ENCODE assay signal across 9 cellular contexts in the genomic region with DNA sequence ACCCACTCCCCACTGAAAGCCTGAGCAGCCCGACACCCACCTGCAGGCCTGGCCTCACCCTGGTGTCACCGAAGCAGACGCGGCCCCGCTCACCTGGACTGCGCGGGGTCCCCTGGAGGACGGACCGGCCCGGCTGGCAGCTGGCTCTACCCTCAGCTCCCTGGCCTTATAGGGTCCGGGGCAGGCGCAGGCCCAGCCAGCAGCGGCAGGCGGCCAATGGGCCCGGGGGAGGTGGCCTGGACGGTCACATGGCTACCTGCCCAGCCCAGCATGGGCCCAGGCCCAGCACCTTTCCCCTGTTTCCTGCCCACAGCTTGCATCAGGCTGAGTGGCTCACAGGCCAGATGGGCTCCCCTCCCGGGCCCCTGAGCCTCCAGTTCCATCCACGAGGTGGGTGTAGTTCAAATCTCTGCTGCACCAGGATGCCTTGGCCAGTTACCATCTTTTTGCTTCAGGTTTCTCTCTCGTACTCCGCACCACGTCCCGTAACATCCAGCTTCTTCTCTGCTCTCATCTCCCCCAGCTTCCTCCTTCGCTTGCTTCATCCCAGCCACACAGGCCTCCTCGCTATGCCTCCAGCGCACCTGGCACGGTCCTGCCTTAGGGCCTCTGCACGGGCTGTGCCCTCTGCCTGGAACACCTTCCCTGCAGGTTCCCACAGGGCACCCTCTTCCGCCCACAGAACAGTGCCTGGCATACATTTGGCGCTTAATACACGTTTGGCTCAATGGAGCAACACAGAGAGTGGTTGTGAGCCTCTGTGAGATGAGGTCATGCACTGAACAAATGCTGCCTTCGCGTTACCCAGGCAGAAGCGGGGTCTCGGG. TPM values are rescaled to one million over a fixed set of nuclear protein-coding genes. Genes with fewer than 3 reads are reported as not detected.
A peak's percentile ranks its signal among the peaks of the same experiment; 100 is the strongest.
DNase-seq lines count a peak whose midpoint lies in the region; ATAC-seq, FAIRE-seq and TF ChIP-seq lines count a peak whose summit lies in the region.
"Had no signal": no experiment of that assay in that cellular context is flagged by ENCODE, and none has a peak within 500 bp of the region (broad histone marks: within the 10 kb centered on the region; RNA-seq: fewer than 3 reads in every experiment).

A gene with protein sequence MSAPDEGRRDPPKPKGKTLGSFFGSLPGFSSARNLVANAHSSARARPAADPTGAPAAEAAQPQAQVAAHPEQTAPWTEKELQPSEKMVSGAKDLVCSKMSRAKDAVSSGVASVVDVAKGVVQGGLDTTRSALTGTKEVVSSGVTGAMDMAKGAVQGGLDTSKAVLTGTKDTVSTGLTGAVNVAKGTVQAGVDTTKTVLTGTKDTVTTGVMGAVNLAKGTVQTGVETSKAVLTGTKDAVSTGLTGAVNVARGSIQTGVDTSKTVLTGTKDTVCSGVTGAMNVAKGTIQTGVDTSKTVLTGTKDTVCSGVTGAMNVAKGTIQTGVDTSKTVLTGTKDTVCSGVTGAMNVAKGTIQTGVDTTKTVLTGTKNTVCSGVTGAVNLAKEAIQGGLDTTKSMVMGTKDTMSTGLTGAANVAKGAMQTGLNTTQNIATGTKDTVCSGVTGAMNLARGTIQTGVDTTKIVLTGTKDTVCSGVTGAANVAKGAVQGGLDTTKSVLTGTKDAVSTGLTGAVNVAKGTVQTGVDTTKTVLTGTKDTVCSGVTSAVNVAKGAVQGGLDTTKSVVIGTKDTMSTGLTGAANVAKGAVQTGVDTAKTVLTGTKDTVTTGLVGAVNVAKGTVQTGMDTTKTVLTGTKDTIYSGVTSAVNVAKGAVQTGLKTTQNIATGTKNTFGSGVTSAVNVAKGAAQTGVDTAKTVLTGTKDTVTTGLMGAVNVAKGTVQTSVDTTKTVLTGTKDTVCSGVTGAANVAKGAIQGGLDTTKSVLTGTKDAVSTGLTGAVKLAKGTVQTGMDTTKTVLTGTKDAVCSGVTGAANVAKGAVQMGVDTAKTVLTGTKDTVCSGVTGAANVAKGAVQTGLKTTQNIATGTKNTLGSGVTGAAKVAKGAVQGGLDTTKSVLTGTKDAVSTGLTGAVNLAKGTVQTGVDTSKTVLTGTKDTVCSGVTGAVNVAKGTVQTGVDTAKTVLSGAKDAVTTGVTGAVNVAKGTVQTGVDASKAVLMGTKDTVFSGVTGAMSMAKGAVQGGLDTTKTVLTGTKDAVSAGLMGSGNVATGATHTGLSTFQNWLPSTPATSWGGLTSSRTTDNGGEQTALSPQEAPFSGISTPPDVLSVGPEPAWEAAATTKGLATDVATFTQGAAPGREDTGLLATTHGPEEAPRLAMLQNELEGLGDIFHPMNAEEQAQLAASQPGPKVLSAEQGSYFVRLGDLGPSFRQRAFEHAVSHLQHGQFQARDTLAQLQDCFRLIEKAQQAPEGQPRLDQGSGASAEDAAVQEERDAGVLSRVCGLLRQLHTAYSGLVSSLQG (N-terminal part only) (minus strand): TSS at position 142 of the 827 bp plus-strand sequence. CDS start 214 bp downstream, outside the sequence.

- TF ChIP-seq CTCF in K562 (IDR thresholded peaks at IDR 0.05 in 2 of 3, conservative IDR thresholded peaks at IDR 0.05 in 1 of 3; ENCODE audit: insufficient read depth in 2 of 3, low read depth in 1 of 3, low read length in 3 of 3) = no peak

- H3K4me3 ChIP-seq in K562 = no peak within 1 kb of the TSS
- peak within 1 kb of the TSS; percentile 75 for H3K4me3 ChIP-seq in rectal smooth muscle tissue (ENCODE audit: low read length)

- H2AFZ ChIP-seq in K562 (ENCODE audit: low read depth, low read length) = no peak within 1 kb of the TSS

- TF ChIP-seq POLR2A in K562 (conservative IDR thresholded peaks at IDR 0.05) = no peak

- H3K4me1 ChIP-seq in K562 (replicated peaks in 1 of 2; ENCODE audit: control insufficient read depth in 2 of 2, insufficient read depth in 2 of 2, low read length in 2 of 2) (peaks cover 0 to 30% of the 10 kb centered on the region in 2 experiments; a peak in 2 of 5 replicates), rectal smooth muscle tissue (ENCODE audit: control insufficient read depth, insufficient read depth, low read length) (peaks cover 17% of the 10 kb centered on the region)

- no TSS peak for BruUV-seq in K562 (replicated peaks; lab: Mats Ljungman, UMichigan)

- H3K9me3 ChIP-seq in K562 (replicated peaks; ENCODE audit: control insufficient read depth, insufficient read depth, low read depth, low read length) = no peaks in the 10 kb centered on the region

- H3K4me2 ChIP-seq in K562 (ENCODE audit: insufficient read depth, low read length) = no peak within 1 kb of the TSS

- TF ChIP-seq RAD21 in K562 (CRISPR knock-in tag; conservative IDR thresholded peaks at IDR 0.05 in 1 of 2, IDR thresholded peaks at IDR 0.05 in 1 of 2) = no peak

- CTCF ChIA-PET in K562 (lab: Yijun Ruan, JAX; ENCODE audit: low intra/inter-chr PET ratio) = no interaction called here

- no peak within 1 kb of the TSS for H3K27ac ChIP-seq in K562 (ENCODE audit: extremely low read depth, low read depth, low read length)
- H3K27ac ChIP-seq in rectal smooth muscle tissue (ENCODE audit: low read depth, low read length) = peak within 1 kb of the TSS; percentile 99

- POLR2A ChIA-PET in K562 (lab: Yijun Ruan, JAX) = interaction anchor here (0.6 to 1.2 kb wide), 4 partner anchors 9 to 341 kb away, joined by 3 to 4 read pairs (median 3); a partner anchor contains a TSS

- H3K9ac ChIP-seq in K562 (ENCODE audit: insufficient read depth in 1 of 2, low read depth in 2 of 2, low read length in 2 of 2) = peak within 1 kb of the TSS in 1 of 2 experiments; percentile 61; a peak in 2 of 4 replicates
- peak within 1 kb of the TSS; percentile 92 for H3K9ac ChIP-seq in rectal smooth muscle tissue (ENCODE audit: low read length)

- in situ Hi-C loops in K562 (cut with MboI) = loop anchor here (5.0 kb wide), 1 partner anchor 246 kb away; no protein-coding TSS in a partner anchor

- 0 out of 2 replicates have a peak, but pooled peaks cover 3% of the 10 kb centered on the region for H4K20me1 ChIP-seq in K562 (replicated peaks; ENCODE audit: control insufficient read depth, insufficient read depth, low read length)

- peak; percentile 63 for ATAC-seq in K562
- peak; percentile 84 for ATAC-seq in left ventricle myocardium superior
- no peak for ATAC-seq in HG03039 (IDR thresholded peaks at IDR 0.05; ENCODE audit: unreplicated experiment)
- no peak for ATAC-seq in GM21390 (IDR thresholded peaks at IDR 0.05; ENCODE audit: unreplicated experiment)
- ATAC-seq in HG02678 (IDR thresholded peaks at IDR 0.05; ENCODE audit: unreplicated experiment) = no peak

- intact Hi-C loops in K562 (cut with micrococcal nuclease) (no loop called here), left ventricle myocardium superior (cut with micrococcal nuclease) (no loop called here)

- H3K79me2 ChIP-seq in K562 (ENCODE audit: control insufficient read depth, insufficient read depth, low read length) = no peaks in the 10 kb centered on the region

- TF ChIP-seq EP300 in K562 (IDR thresholded peaks at IDR 0.05; ENCODE audit: low read length) = no peak

- FAIRE-seq in K562 (lab: Jason Lieb, UNC) = no peak

- H3K27me3 ChIP-seq in K562 (ENCODE audit: control insufficient read depth in 2 of 2, insufficient read depth in 2 of 2, low read length in 2 of 2) = peaks cover 4 to 16% of the 10 kb centered on the region in 2 experiments; a peak in 3 of 5 replicates
- no peaks in the 10 kb centered on the region for H3K27me3 ChIP-seq in rectal smooth muscle tissue (ENCODE audit: control insufficient read depth, insufficient read depth, low read length)

- H3K36me3 ChIP-seq in K562 (ENCODE audit: control insufficient read depth, insufficient read depth, low read length) = no peaks in the 10 kb centered on the region
- H3K36me3 ChIP-seq in rectal smooth muscle tissue (ENCODE audit: control insufficient read depth, insufficient read depth, low read length) = no peaks in the 10 kb centered on the region

- DNase-seq in H4 (ENCODE audit: low spot score) = peak; percentile 69
- DNase-seq in K562 (ENCODE audit: extremely low read depth in 1 of 4, low spot score in 3 of 4) = no peak
- peak; percentile 92 for DNase-seq in left ventricle myocardium superior
- no peak for DNase-seq in OCI-M1 (lab: John Stamatoyannopoulos, UW)
- DNase-seq: stimulated activated CD4-positive, alpha-beta T cell treated with anti-CD3 and anti-CD28 coated beads, Interleukin-12 subunit alpha, Interleukin-12 subunit beta, amount 100 ng/mL, for 4 hours had no signal

- 48% methylated on average over 22 of the region's 34 CpGs for WGBS in K562 (ENCODE audit: insufficient coverage, low coverage, missing lambda C conversion rate)

- H3K9me1 ChIP-seq in K562 (ENCODE audit: control insufficient read depth, insufficient read depth, low read length) = no peaks in the 10 kb centered on the region

TF ChIP-seq in K562, 482 proteins besides CTCF, POLR2A, EP300 and RAD21 (continues in another document):
- TF ChIP-seq EHMT2 (IDR thresholded peaks at IDR 0.05) (no peak), BHLHE40 (IDR thresholded peaks at IDR 0.05; ENCODE audit: low read length) (no peak)

RNA-seq across cellular contexts. Expression of the gene that starts here (rescaled TPM):
- 0.75 and 1.4 TPM in 2 replicates for total RNA-seq in H4 (2014; rRNA removed; shearing (Covaris generic))
- 1.0 and 3.0 TPM in 2 replicates for total RNA-seq in K562 (2011; cell fraction: chromatin; rRNA removed; ENCODE audit: low replicate concordance)
- total RNA-seq in K562 (2011; cell fraction: nucleolus; rRNA removed) = 0.92 and 1.2 TPM in 2 replicates
- total RNA-seq in K562 (2011; cell fraction: nucleoplasm; rRNA removed) = 0.53 and 0.81 TPM in 2 replicates
- 0.08 and 0.14 TPM in 2 replicates for total RNA-seq in K562 (2014; rRNA removed)
- 0.04 TPM in 1 of 2 replicates, not detected in the other for total RNA-seq in K562 (2014; rRNA removed; fragmentation: Illumina TruSeq; extraction: Trizol)
- 0.04 TPM in 1 of 2 replicates, not detected in the other for total RNA-seq in K562 (2015; rRNA removed; fragmentation: Illumina TruSeq; extraction: Trizol)
- total RNA-seq in K562 (2021) = 0.09 TPM in 2 replicates
- polyA plus RNA-seq in K562 (2011; rRNA removed) = 0.06 and 0.12 TPM in 2 replicates
- 0.06 and 0.15 TPM in 2 replicates for polyA plus RNA-seq in K562 (2011; cell fraction: cytosol; rRNA removed)
- 0.41 and 0.92 TPM in 2 replicates for polyA plus RNA-seq in K562 (2011; cell fraction: nucleus; rRNA removed)
- polyA plus RNA-seq in K562 (2012) = 0.10 and 0.17 TPM in 2 replicates
- polyA plus RNA-seq in K562 (2014; fragmentation: Illumina TruSeq; extraction: Trizol) = 0.04 and 0.08 TPM in 2 replicates
- not detected for polyA plus RNA-seq in K562 (2014; fragmentation: Nextera tagmentation; extraction: Ambion mirVana)
- polyA plus RNA-seq in K562 (2014; rRNA removed) = 0.07 and 0.16 TPM in 2 replicates
- 0.07 TPM in 1 of 2 replicates, not detected in the other for polyA minus RNA-seq in K562 (2011; rRNA and poly(A)+ RNA removed)
- polyA minus RNA-seq in K562 (2011; cell fraction: cytosol; rRNA and poly(A)+ RNA removed) = not detected in 2 replicates
- polyA minus RNA-seq in K562 (2011; cell fraction: nucleus; rRNA and poly(A)+ RNA removed) = 0.11 and 0.13 TPM in 2 replicates
- 235 TPM for total RNA-seq in left ventricle myocardium superior

Comparison
In these comparisons a context has a peak if more than half of its experiments do, and no peak if none do; other contexts are left out.
1. RNA of the gene that starts here (total RNA-seq): 235 TPM in left ventricle myocardium superior (single experiment); 0.75 to 1.4 TPM in H4 and 0.04 to 3.0 TPM in K562; every median in the first group is over 10 times any median in the second.
2. DNase-seq: peak in H4 (single experiment) and left ventricle myocardium superior (single experiment); none in K562 (0 of 4) and OCI-M1 (single experiment).
3. ATAC-seq: peak in K562 (single experiment) and left ventricle myocardium superior (single experiment); none in HG03039 (single experiment), GM21390 (single experiment) and HG02678 (single experiment).